11 cellular contexts compared by ENCODE assay signal in the genomic region with DNA sequence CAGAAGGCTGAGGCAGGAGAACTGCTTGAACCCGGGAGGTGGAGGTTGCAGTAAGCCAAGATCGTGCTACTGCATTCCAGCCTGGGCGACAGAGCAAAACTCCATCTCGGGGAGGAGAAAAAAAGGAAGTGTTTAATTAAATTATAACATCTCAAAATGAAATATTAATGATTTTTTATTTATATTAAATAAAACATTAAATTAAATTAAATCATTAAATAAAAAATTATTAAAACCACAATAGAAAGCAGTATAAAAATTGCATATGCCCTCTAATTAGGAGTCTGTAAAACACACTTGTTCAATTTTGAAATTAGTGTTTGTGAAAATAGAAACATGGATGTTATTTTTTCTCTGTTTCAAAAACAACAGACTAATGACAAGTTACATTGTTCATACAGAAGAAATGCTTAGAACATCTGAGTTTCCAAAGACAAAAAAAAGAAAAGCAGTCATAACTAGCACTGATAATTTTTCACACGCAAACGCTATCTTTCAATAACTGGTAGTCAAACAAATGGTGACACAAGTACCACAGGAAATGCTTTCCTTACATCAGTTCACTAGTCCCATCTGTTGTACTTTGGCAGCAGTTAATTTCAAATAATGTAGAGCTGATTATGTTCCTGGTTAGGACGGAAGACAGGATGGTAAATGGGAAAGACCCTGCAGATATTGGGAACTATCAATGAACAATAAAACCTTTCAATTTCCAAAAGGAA.
"Had no signal": no experiment of that assay in that cellular context is flagged by ENCODE, and none has a peak within 500 bp of the region (broad histone marks: within the 10 kb centered on the region; RNA-seq: fewer than 3 reads in every experiment).

No MANE protein-coding gene starts in this region.

- H3K4me3 Mint-ChIP-seq: activated naive CD4-positive, alpha-beta T cell treated with anti-CD3 and anti-CD28 coated beads for 36 hours; endodermal cell had no signal

- ATAC-seq: left cardiac atrium had no signal

- H3K27ac Mint-ChIP-seq: activated naive CD4-positive, alpha-beta T cell treated with anti-CD3 and anti-CD28 coated beads for 36 hours; endodermal cell had no signal

- H3K4me3 ChIP-seq: lung had no signal

- DNase-seq: activated CD4-positive, alpha-beta T cell treated with anti-CD3 and anti-CD28 coated beads for 4 hours; activated naive CD4-positive, alpha-beta T cell treated with anti-CD3 and anti-CD28 coated beads for 36 hours; caudate nucleus; endodermal cell; erythroblast; left cardiac atrium; midbrain; small intestine; T-helper 9 cell had no signal

- FAIRE-seq: small intestine, urothelium cell line had no signal
